1 cellular context compared by ENCODE assay signal in the genomic region with DNA sequence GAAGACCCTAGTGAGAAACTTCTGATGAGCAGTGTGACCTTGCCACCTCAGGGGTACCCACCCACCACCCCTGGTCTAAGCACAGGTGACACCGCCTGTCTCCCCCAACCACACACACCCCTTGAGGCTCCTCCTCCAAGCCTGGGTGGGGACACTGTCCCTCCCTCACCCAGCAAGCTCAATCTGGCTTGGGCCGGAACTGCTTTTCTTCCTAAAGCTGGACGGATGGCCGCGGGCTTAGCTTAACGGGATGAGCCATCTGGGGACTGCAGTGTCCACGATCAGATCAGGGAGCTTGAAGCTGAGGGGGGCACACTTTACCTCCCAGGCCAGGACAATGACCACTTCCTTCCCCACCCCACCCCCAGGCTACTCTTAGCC.
TF ChIP-seq lines count a peak whose summit lies in the region.

No MANE protein-coding gene starts in this region.

TF ChIP-seq in HepG2, 621 proteins besides CTCF, POLR2A, EP300 and RAD21:
- TF ChIP-seq, protein P1, sequence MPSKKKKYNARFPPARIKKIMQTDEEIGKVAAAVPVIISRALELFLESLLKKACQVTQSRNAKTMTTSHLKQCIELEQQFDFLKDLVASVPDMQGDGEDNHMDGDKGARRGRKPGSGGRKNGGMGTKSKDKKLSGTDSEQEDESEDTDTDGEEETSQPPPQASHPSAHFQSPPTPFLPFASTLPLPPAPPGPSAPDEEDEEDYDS (CRISPR knock-in tag; IDR thresholded peaks at IDR 0.05) = peak; percentile 31; the same call in 1 of the 2 replicates
- 0 out of 2 replicates have a peak, but pooled peaks have one; percentile 31 for TF ChIP-seq HDAC1 (CRISPR knock-in tag; IDR thresholded peaks at IDR 0.05)
- 0 out of 2 replicates have a peak, but pooled peaks have one; percentile 0 for TF ChIP-seq SIN3A (IDR thresholded peaks at IDR 0.05; ENCODE audit: borderline replicate concordance, low read depth, low read length)
- TF ChIP-seq SAP130 (CRISPR knock-in tag; IDR thresholded peaks at IDR 0.05; ENCODE audit: low read depth) = peak; percentile 22; the same call in 1 of the 2 replicates
